1 cellular context compared by ENCODE assay signal in the genomic region with DNA sequence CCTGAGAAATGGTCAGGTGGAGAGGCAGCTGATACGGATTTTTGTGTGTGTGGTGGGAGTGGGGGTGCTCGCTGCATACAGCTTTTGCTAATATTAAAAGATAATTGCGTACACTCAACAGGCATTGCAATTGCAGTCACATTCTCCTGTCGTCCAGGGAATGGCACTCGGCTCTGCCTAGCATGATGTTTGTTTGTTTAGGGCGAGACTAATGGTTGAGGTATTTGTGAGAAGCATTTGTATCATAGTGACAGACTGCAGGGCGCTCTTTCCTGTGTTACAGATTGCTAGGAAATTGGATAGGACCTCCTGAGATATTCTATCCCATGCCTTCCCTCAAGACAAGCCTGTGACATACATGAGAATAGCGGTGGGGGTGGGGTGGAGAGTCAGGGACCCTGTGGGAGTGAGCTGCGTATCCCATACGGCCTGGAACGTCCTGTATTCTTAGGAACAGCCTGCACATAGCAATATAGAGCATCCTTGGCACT.
TF ChIP-seq lines count a peak whose summit lies in the region.

No MANE protein-coding gene starts in this region.

TF ChIP-seq in HEK293, 187 proteins besides CTCF, POLR2A, EP300 and RAD21 (continued from another document and continues in another):
- TF ChIP-seq ZNF621 (tag by site-specific recombination; IDR thresholded peaks at IDR 0.05), result no peak
- no peak for TF ChIP-seq ZSCAN30 (tag by site-specific recombination; IDR thresholded peaks at IDR 0.05)
- TF ChIP-seq KLF9 (tag by site-specific recombination; IDR thresholded peaks at IDR 0.05; ENCODE audit: low read depth), result no peak
- no peak for TF ChIP-seq KLF8 (tag by site-specific recombination; IDR thresholded peaks at IDR 0.05)
- TF ChIP-seq MZF1 (tag by site-specific recombination; IDR thresholded peaks at IDR 0.05; ENCODE audit: borderline replicate concordance), result no peak
- peak; percentile 52; the same call in 1 of the 2 replicates for TF ChIP-seq SCRT1 (tag by site-specific recombination; IDR thresholded peaks at IDR 0.05; ENCODE audit: borderline replicate concordance)
- TF ChIP-seq ZBTB20 (tag by site-specific recombination; IDR thresholded peaks at IDR 0.05), result 0 out of 2 replicates have a peak, but pooled peaks have one; percentile 21
- TF ChIP-seq ZNF596 (tag by site-specific recombination; IDR thresholded peaks at IDR 0.05), result no peak
- TF ChIP-seq FEZF1 (tag by site-specific recombination; IDR thresholded peaks at IDR 0.05), result peak; percentile 93
- peak; percentile 53 for TF ChIP-seq ZNF629 (tag by site-specific recombination; IDR thresholded peaks at IDR 0.05)
- no peak for TF ChIP-seq ZNF843 (tag by site-specific recombination; IDR thresholded peaks at IDR 0.05)
- TF ChIP-seq ZFHX2 (tag by site-specific recombination; conservative IDR thresholded peaks at IDR 0.05), result no peak
- no peak for TF ChIP-seq ZBTB10 (tag by site-specific recombination; IDR thresholded peaks at IDR 0.05)
- peak; percentile 98 for TF ChIP-seq ZNF561 (tag by site-specific recombination; IDR thresholded peaks at IDR 0.05; ENCODE audit: borderline replicate concordance)
- TF ChIP-seq ZNF785 (tag by site-specific recombination; IDR thresholded peaks at IDR 0.05), result no peak
- TF ChIP-seq INSM2 (tag by site-specific recombination; IDR thresholded peaks at IDR 0.05), result 0 out of 2 replicates have a peak, but pooled peaks have one; percentile 50
- TF ChIP-seq ZNF610 (tag by site-specific recombination; IDR thresholded peaks at IDR 0.05; ENCODE audit: borderline replicate concordance), result no peak
- TF ChIP-seq ZNF433 (tag by site-specific recombination; IDR thresholded peaks at IDR 0.05; ENCODE audit: low read depth), result no peak
- TF ChIP-seq YY1 (tag by site-specific recombination; IDR thresholded peaks at IDR 0.05), result no peak
- peak; percentile 81 for TF ChIP-seq ZNF335 (tag by site-specific recombination; conservative IDR thresholded peaks at IDR 0.05)
- no peak for TF ChIP-seq IKZF3 (tag by site-specific recombination; IDR thresholded peaks at IDR 0.05)
- TF ChIP-seq ZNF660 (tag by site-specific recombination; IDR thresholded peaks at IDR 0.05), result no peak
- TF ChIP-seq, protein P1, sequence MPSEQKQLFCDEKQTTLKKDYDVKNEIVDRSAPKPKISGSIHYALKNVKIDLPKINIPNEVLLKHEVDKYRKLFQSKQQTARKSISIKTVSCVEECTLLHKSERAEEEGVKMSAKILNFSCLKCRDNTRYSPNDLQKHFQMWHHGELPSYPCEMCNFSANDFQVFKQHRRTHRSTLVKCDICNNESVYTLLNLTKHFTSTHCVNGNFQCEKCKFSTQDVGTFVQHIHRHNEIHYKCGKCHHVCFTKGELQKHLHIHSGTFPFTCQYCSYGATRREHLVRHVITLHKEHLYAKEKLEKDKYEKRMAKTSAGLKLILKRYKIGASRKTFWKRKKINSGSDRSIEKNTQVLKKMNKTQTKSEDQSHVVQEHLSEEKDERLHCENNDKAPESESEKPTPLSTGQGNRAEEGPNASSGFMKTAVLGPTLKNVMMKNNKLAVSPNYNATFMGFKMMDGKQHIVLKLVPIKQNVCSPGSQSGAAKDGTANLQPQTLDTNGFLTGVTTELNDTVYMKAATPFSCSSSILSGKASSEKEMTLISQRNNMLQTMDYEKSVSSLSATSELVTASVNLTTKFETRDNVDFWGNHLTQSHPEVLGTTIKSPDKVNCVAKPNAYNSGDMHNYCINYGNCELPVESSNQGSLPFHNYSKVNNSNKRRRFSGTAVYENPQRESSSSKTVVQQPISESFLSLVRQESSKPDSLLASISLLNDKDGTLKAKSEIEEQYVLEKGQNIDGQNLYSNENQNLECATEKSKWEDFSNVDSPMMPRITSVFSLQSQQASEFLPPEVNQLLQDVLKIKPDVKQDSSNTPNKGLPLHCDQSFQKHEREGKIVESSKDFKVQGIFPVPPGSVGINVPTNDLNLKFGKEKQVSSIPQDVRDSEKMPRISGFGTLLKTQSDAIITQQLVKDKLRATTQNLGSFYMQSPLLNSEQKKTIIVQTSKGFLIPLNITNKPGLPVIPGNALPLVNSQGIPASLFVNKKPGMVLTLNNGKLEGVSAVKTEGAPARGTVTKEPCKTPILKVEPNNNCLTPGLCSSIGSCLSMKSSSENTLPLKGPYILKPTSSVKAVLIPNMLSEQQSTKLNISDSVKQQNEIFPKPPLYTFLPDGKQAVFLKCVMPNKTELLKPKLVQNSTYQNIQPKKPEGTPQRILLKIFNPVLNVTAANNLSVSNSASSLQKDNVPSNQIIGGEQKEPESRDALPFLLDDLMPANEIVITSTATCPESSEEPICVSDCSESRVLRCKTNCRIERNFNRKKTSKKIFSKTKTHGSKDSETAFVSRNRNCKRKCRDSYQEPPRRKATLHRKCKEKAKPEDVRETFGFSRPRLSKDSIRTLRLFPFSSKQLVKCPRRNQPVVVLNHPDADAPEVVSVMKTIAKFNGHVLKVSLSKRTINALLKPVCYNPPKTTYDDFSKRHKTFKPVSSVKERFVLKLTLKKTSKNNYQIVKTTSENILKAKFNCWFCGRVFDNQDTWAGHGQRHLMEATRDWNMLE (tag by site-specific recombination; conservative IDR thresholded peaks at IDR 0.05; ENCODE audit: low read depth), result no peak
- no peak for TF ChIP-seq ZNF174 (tag by site-specific recombination; IDR thresholded peaks at IDR 0.05)
- TF ChIP-seq ZNF146 (tag by site-specific recombination; IDR thresholded peaks at IDR 0.05), result no peak
- TF ChIP-seq SALL2 (tag by site-specific recombination; IDR thresholded peaks at IDR 0.05; ENCODE audit: borderline replicate concordance), result no peak
- TF ChIP-seq, protein P2, sequence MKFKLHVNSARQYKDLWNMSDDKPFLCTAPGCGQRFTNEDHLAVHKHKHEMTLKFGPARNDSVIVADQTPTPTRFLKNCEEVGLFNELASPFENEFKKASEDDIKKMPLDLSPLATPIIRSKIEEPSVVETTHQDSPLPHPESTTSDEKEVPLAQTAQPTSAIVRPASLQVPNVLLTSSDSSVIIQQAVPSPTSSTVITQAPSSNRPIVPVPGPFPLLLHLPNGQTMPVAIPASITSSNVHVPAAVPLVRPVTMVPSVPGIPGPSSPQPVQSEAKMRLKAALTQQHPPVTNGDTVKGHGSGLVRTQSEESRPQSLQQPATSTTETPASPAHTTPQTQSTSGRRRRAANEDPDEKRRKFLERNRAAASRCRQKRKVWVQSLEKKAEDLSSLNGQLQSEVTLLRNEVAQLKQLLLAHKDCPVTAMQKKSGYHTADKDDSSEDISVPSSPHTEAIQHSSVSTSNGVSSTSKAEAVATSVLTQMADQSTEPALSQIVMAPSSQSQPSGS (tag by site-specific recombination; IDR thresholded peaks at IDR 0.05; ENCODE audit: low read depth), result no peak
- TF ChIP-seq ZNF302 (tag by site-specific recombination; IDR thresholded peaks at IDR 0.05; ENCODE audit: low read depth), result no peak
- TF ChIP-seq ZNF76 (tag by site-specific recombination; IDR thresholded peaks at IDR 0.05; ENCODE audit: borderline replicate concordance, low read depth), result no peak
- TF ChIP-seq, protein P3, sequence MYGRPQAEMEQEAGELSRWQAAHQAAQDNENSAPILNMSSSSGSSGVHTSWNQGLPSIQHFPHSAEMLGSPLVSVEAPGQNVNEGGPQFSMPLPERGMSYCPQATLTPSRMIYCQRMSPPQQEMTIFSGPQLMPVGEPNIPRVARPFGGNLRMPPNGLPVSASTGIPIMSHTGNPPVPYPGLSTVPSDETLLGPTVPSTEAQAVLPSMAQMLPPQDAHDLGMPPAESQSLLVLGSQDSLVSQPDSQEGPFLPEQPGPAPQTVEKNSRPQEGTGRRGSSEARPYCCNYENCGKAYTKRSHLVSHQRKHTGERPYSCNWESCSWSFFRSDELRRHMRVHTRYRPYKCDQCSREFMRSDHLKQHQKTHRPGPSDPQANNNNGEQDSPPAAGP (tag by site-specific recombination; IDR thresholded peaks at IDR 0.05), result 0 out of 2 replicates have a peak, but pooled peaks have one; percentile 46
- TF ChIP-seq ZIC2 (tag by site-specific recombination; IDR thresholded peaks at IDR 0.05), result peak; percentile 64
- no peak for TF ChIP-seq ZNF23 (tag by site-specific recombination; IDR thresholded peaks at IDR 0.05; ENCODE audit: borderline replicate concordance)
- TF ChIP-seq ZFP3 (tag by site-specific recombination; IDR thresholded peaks at IDR 0.05; ENCODE audit: low read depth), result no peak
- TF ChIP-seq, protein P4, sequence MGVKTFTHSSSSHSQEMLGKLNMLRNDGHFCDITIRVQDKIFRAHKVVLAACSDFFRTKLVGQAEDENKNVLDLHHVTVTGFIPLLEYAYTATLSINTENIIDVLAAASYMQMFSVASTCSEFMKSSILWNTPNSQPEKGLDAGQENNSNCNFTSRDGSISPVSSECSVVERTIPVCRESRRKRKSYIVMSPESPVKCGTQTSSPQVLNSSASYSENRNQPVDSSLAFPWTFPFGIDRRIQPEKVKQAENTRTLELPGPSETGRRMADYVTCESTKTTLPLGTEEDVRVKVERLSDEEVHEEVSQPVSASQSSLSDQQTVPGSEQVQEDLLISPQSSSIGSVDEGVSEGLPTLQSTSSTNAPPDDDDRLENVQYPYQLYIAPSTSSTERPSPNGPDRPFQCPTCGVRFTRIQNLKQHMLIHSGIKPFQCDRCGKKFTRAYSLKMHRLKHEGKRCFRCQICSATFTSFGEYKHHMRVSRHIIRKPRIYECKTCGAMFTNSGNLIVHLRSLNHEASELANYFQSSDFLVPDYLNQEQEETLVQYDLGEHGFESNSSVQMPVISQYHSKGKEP (tag by site-specific recombination; IDR thresholded peaks at IDR 0.05), result peak; percentile 73
- no peak for TF ChIP-seq RBAK (tag by site-specific recombination; IDR thresholded peaks at IDR 0.05)
- no peak for TF ChIP-seq ZNF239 (tag by site-specific recombination; IDR thresholded peaks at IDR 0.05)
- no peak for TF ChIP-seq ZNF571 (tag by site-specific recombination; IDR thresholded peaks at IDR 0.05)
- TF ChIP-seq TRIM28 (IDR thresholded peaks at IDR 0.05; ENCODE audit: borderline replicate concordance, low read length), result peak; percentile 91
- TF ChIP-seq ZSCAN16 (tag by site-specific recombination; IDR thresholded peaks at IDR 0.05), result no peak
- no peak for TF ChIP-seq ZNF2 (tag by site-specific recombination; IDR thresholded peaks at IDR 0.05)
- TF ChIP-seq ZNF658 (tag by site-specific recombination; IDR thresholded peaks at IDR 0.05), result no peak
- no peak for TF ChIP-seq ZNF292 (tag by site-specific recombination; IDR thresholded peaks at IDR 0.05; ENCODE audit: borderline replicate concordance, low read depth)
- TF ChIP-seq, protein P5, sequence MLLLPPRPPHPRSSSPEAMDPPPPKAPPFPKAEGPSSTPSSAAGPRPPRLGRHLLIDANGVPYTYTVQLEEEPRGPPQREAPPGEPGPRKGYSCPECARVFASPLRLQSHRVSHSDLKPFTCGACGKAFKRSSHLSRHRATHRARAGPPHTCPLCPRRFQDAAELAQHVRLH (tag by site-specific recombination; IDR thresholded peaks at IDR 0.05), result no peak
- TF ChIP-seq ZNF555 (tag by site-specific recombination; conservative IDR thresholded peaks at IDR 0.05), result no peak
- no peak for TF ChIP-seq ZNF514 (tag by site-specific recombination; IDR thresholded peaks at IDR 0.05)
- TF ChIP-seq ZNF394 (tag by site-specific recombination; IDR thresholded peaks at IDR 0.05; ENCODE audit: borderline replicate concordance), result no peak
- TF ChIP-seq ZNF707 (tag by site-specific recombination; IDR thresholded peaks at IDR 0.05), result no peak
- TF ChIP-seq ZNF157 (tag by site-specific recombination; IDR thresholded peaks at IDR 0.05), result no peak
- TF ChIP-seq GFI1B (tag by site-specific recombination; IDR thresholded peaks at IDR 0.05), result no peak
- TF ChIP-seq ZFP69B (tag by site-specific recombination; IDR thresholded peaks at IDR 0.05), result no peak
- no peak for TF ChIP-seq ZNF202 (tag by site-specific recombination; IDR thresholded peaks at IDR 0.05; ENCODE audit: borderline replicate concordance)
- TF ChIP-seq GLI4 (tag by site-specific recombination; IDR thresholded peaks at IDR 0.05), result no peak
- TF ChIP-seq, protein P6, sequence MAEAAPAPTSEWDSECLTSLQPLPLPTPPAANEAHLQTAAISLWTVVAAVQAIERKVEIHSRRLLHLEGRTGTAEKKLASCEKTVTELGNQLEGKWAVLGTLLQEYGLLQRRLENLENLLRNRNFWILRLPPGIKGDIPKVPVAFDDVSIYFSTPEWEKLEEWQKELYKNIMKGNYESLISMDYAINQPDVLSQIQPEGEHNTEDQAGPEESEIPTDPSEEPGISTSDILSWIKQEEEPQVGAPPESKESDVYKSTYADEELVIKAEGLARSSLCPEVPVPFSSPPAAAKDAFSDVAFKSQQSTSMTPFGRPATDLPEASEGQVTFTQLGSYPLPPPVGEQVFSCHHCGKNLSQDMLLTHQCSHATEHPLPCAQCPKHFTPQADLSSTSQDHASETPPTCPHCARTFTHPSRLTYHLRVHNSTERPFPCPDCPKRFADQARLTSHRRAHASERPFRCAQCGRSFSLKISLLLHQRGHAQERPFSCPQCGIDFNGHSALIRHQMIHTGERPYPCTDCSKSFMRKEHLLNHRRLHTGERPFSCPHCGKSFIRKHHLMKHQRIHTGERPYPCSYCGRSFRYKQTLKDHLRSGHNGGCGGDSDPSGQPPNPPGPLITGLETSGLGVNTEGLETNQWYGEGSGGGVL (tag by site-specific recombination; IDR thresholded peaks at IDR 0.05), result no peak
- TF ChIP-seq SP7 (tag by site-specific recombination; IDR thresholded peaks at IDR 0.05), result no peak; the same call in 1 of the 2 replicates
- TF ChIP-seq ZNF266 (tag by site-specific recombination; IDR thresholded peaks at IDR 0.05; ENCODE audit: low read depth), result no peak
